ENCODE assay signal across 1 cellular context in the genomic region with DNA sequence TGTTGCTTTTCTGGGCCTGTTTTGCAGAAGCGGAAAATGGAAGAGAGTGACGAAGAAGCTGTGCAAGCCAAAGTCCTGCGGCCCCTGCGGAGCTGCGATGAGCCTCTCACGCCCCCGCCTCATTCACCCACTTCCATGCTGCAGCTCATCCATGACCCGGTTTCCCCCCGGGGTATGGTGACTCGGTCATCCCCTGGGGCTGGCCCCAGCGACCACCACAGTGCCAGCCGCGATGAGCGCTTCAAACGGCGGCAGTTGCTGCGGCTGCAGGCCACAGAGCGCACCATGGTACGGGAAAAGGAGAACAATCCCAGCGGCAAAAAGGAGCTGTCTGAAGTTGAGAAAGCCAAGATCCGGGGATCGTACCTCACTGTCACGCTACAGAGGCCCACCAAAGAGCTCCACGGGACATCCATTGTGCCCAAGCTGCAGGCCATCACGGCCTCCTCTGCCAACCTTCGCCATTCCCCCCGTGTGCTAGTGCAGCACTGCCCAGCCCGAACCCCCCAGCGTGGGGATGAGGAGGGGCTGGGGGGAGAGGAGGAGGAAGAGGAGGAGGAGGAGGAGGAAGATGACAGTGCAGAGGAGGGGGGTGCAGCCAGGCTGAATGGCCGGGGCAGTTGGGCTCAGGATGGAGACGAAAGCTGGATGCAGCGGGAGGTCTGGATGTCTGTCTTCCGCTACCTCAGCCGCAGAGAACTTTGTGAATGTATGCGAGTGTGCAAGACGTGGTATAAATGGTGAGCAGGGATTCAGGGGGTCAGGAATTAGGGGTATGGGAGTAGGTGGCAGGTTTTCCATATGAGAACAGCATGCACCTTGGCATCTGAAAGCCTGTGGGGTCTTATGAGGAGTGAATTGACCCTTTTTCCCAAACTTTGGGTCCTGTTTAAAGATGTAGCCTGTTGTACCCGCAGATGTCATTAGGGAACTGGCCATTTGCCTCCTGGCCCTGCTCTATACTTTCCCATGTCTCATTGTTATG.
TF ChIP-seq lines count a peak whose summit lies in the region.

No MANE protein-coding gene starts in this region.

TF ChIP-seq in HEK293, 187 proteins besides CTCF, POLR2A, EP300 and RAD21:
- TF ChIP-seq ZNF513 (tag by site-specific recombination; IDR thresholded peaks at IDR 0.05) (peak; percentile 77), ZNF114 (tag by site-specific recombination; IDR thresholded peaks at IDR 0.05) (no peak)
